18 cellular contexts compared by ENCODE assay signal in genomic region chr1:11350265-11350664, GRCh38.
DNase-seq lines count a peak whose midpoint lies in the region; ATAC-seq, FAIRE-seq and TF ChIP-seq lines count a peak whose summit lies in the region.
"Had no signal": no experiment of that assay in that cellular context is flagged by ENCODE, and none has a peak within 500 bp of the region (broad histone marks: within the 10 kb centered on the region; RNA-seq: fewer than 3 reads in every experiment).

No MANE protein-coding gene starts in this region.

- H3K79me2 ChIP-seq in K562 (ENCODE audit: control insufficient read depth, insufficient read depth, low read length): no peaks in the 10 kb centered on the region

- no peaks in the 10 kb centered on the region for H4K20me1 ChIP-seq in K562 (replicated peaks; ENCODE audit: control insufficient read depth, insufficient read depth, low read length)

- CTCF ChIA-PET in A673 (lab: Charles Lee) (no interaction called here), K562 (lab: Yijun Ruan, JAX; ENCODE audit: low intra/inter-chr PET ratio) (no interaction called here)
- CTCF ChIA-PET in activated CD8-positive, alpha-beta T cell treated with anti-CD3 and anti-CD28 coated beads for 36 hours (lab: Charles Lee): no interaction called here

- H3K4me1 ChIP-seq in A673 (ENCODE audit: insufficient read depth, low read length, poor library complexity, severe bottlenecking): peaks cover 10% of the 10 kb centered on the region
- H3K4me1 ChIP-seq in K562 (replicated peaks in 1 of 2; ENCODE audit: control insufficient read depth in 2 of 2, insufficient read depth in 2 of 2, low read length in 2 of 2): no peaks in the 10 kb centered on the region
- H3K4me1 ChIP-seq: Peyer's patch had no signal

- no peak for TF ChIP-seq RAD21 in K562 (CRISPR knock-in tag; conservative IDR thresholded peaks at IDR 0.05 in 1 of 2, IDR thresholded peaks at IDR 0.05 in 1 of 2)

- POLR2A ChIA-PET in A673 (lab: Charles Lee; ENCODE audit: low non-redundant PET) (no interaction called here), K562 (lab: Yijun Ruan, JAX) (interaction anchor here (0.9 kb wide), 1 partner anchor 10 kb away, joined by 3 read pairs; no protein-coding TSS in a partner anchor)
- POLR2A ChIA-PET in activated CD8-positive, alpha-beta T cell treated with anti-CD3 and anti-CD28 coated beads for 36 hours (lab: Charles Lee): no interaction called here

- no peaks in the 10 kb centered on the region for H3K36me3 Mint-ChIP-seq in activated CD8-positive, alpha-beta T cell treated with anti-CD3 and anti-CD28 coated beads for 36 hours (ENCODE audit: low read depth)

- ATAC-seq in K562: no peak
- no peak for ATAC-seq in activated CD8-positive, alpha-beta T cell treated with anti-CD3 and anti-CD28 coated beads for 36 hours

- H3K9me3 ChIP-seq in A673 (ENCODE audit: low read depth, low read length, poor library complexity, severe bottlenecking) (no peaks in the 10 kb centered on the region), K562 (replicated peaks; ENCODE audit: control insufficient read depth, insufficient read depth, low read depth, low read length) (no peaks in the 10 kb centered on the region)

- H2AFZ ChIP-seq in K562 (ENCODE audit: low read depth, low read length): no peak overlapping the region

- 2% methylated on average over 14 of the region's 14 CpGs for WGBS in K562 (ENCODE audit: insufficient coverage, low coverage, missing lambda C conversion rate)

- H3K4me2 ChIP-seq in K562 (ENCODE audit: insufficient read depth, low read length): no peak overlapping the region

- no peak overlapping the region for H3K27ac ChIP-seq in A673 (ENCODE audit: low read depth, low read length, poor library complexity, severe bottlenecking)
- no peak overlapping the region for H3K27ac ChIP-seq in K562 (ENCODE audit: extremely low read depth, low read depth, low read length)
- H3K27ac ChIP-seq: Peyer's patch had no signal

- H3K4me3 ChIP-seq in A673 (ENCODE audit: low read depth, low read length, poor library complexity, severe bottlenecking): no peak overlapping the region
- no peak overlapping the region for H3K4me3 ChIP-seq in K562
- H3K4me3 ChIP-seq: Peyer's patch had no signal

- intact Hi-C loops in A673 (cut with micrococcal nuclease; ENCODE audit: unreplicated experiment): no loop called here
- intact Hi-C loops in K562 (cut with micrococcal nuclease): no loop called here
- intact Hi-C loops in activated CD8-positive, alpha-beta T cell treated with anti-CD3 and anti-CD28 coated beads for 36 hours (cut with micrococcal nuclease): no loop called here

- BruUV-seq in A673 (replicated peaks; lab: Mats Ljungman, UMichigan) (no TSS peak), K562 (replicated peaks; lab: Mats Ljungman, UMichigan) (no TSS peak)

- no peak overlapping the region for H3K9ac ChIP-seq in K562 (ENCODE audit: insufficient read depth in 1 of 2, low read depth in 2 of 2, low read length in 2 of 2)

- TF ChIP-seq EP300 in K562 (IDR thresholded peaks at IDR 0.05; ENCODE audit: low read length): no peak

- H3K27ac Mint-ChIP-seq in activated CD8-positive, alpha-beta T cell treated with anti-CD3 and anti-CD28 coated beads for 36 hours: no peak overlapping the region

- no peak for FAIRE-seq in K562 (lab: Jason Lieb, UNC)
- FAIRE-seq: GM12891, HTR-8/SVneo had no signal

- TF ChIP-seq POLR2A in K562 (conservative IDR thresholded peaks at IDR 0.05): no peak

- no peak overlapping the region for H3K4me3 Mint-ChIP-seq in activated CD8-positive, alpha-beta T cell treated with anti-CD3 and anti-CD28 coated beads for 36 hours

- H3K9me3 Mint-ChIP-seq in activated CD8-positive, alpha-beta T cell treated with anti-CD3 and anti-CD28 coated beads for 36 hours: peaks cover 16% of the 10 kb centered on the region

- H3K4me1 Mint-ChIP-seq in activated CD8-positive, alpha-beta T cell treated with anti-CD3 and anti-CD28 coated beads for 36 hours (ENCODE audit: low read depth): peaks cover 21% of the 10 kb centered on the region

- H3K27me3 Mint-ChIP-seq in activated CD8-positive, alpha-beta T cell treated with anti-CD3 and anti-CD28 coated beads for 36 hours: peaks cover 7% of the 10 kb centered on the region

- no peaks in the 10 kb centered on the region for H3K9me1 ChIP-seq in K562 (ENCODE audit: control insufficient read depth, insufficient read depth, low read length)

- peak; percentile 89 for DNase-seq in A673 (ENCODE audit: low spot score)
- peak; percentile 27 for DNase-seq in GDM1 (lab: John Stamatoyannopoulos, UW)
- DNase-seq in K562 (ENCODE audit: extremely low read depth in 1 of 4, low spot score in 3 of 4): no peak
- DNase-seq in left kidney (ENCODE audit: low read depth, low spot score): peak; percentile 87
- no peak for DNase-seq in Kasumi-1 (lab: John Stamatoyannopoulos, UW)
- DNase-seq in AG08396 (ENCODE audit: low spot score): no peak
- no peak for DNase-seq in activated CD8-positive, alpha-beta T cell treated with anti-CD3 and anti-CD28 coated beads for 36 hours
- no peak for DNase-seq in NCI-H510A treated with DMSO at 0.1 percent for 48 hours (lab: John Stamatoyannopoulos, UW)
- DNase-seq: COR-L47, DMS53, NCI-H1105 treated with DMSO at 0.1 percent for 48 hours, NCI-H187 treated with DMSO at 0.1 percent for 48 hours, NCI-H446 treated with DMSO at 0.1 percent for 48 hours, NCI-H82, Peyer's patch, SHP77 had no signal

- in situ Hi-C loops in K562 (cut with MboI): no loop called here

- H3K36me3 ChIP-seq in A673 (ENCODE audit: insufficient read depth, low read length, poor library complexity, severe bottlenecking): no peaks in the 10 kb centered on the region
- H3K36me3 ChIP-seq in K562 (ENCODE audit: control insufficient read depth, insufficient read depth, low read length): no peaks in the 10 kb centered on the region
- H3K36me3 ChIP-seq: Peyer's patch had no signal

- peaks cover 12% of the 10 kb centered on the region for H3K27me3 ChIP-seq in A673 (replicated peaks; ENCODE audit: insufficient read depth, low read depth, low read length, poor library complexity)
- peaks cover 29 to 80% of the 10 kb centered on the region in 2 experiments for H3K27me3 ChIP-seq in K562 (ENCODE audit: control insufficient read depth in 2 of 2, insufficient read depth in 2 of 2, low read length in 2 of 2)
- H3K27me3 ChIP-seq: Peyer's patch had no signal

- no peak for TF ChIP-seq CTCF in A673 (conservative IDR thresholded peaks at IDR 0.05; ENCODE audit: low read depth, low read length)
- no peak for TF ChIP-seq CTCF in K562 (IDR thresholded peaks at IDR 0.05 in 2 of 3, conservative IDR thresholded peaks at IDR 0.05 in 1 of 3; ENCODE audit: insufficient read depth in 2 of 3, low read depth in 1 of 3, low read length in 3 of 3)
- TF ChIP-seq CTCF in activated CD8-positive, alpha-beta T cell treated with anti-CD3 and anti-CD28 coated beads for 36 hours (IDR thresholded peaks at IDR 0.05): no peak

TF ChIP-seq in K562, 482 proteins besides CTCF, POLR2A, EP300 and RAD21:
- TF ChIP-seq PTTG1 (tag; IDR thresholded peaks at IDR 0.05; ENCODE audit: low read depth) (no peak), SAFB (IDR thresholded peaks at IDR 0.05; ENCODE audit: borderline replicate concordance, low read depth, low read length) (no peak), THRA (IDR thresholded peaks at IDR 0.05) (no peak), ZNF77 (CRISPR knock-in tag; IDR thresholded peaks at IDR 0.05) (no peak), USF1 (CRISPR knock-in tag; IDR thresholded peaks at IDR 0.05) (0 out of 2 replicates have a peak, but pooled peaks have one; percentile 8), AFF4 (CRISPR knock-in tag; IDR thresholded peaks at IDR 0.05) (no peak)

Comparison
In these comparisons a context has a peak if more than half of its experiments do, and no peak if none do; other contexts are left out.
1. DNase-seq: peak in A673 (single experiment), GDM1 (single experiment) and left kidney (single experiment); none in K562 (0 of 4), Kasumi-1 (0 of 2), AG08396 (single experiment), activated CD8-positive, alpha-beta T cell treated with anti-CD3 and anti-CD28 coated beads for 36 hours (single experiment) and NCI-H510A treated with DMSO at 0.1 percent for 48 hours (single experiment).